Comparison of ENCODE assay signal across 8 cellular contexts in the genomic region with DNA sequence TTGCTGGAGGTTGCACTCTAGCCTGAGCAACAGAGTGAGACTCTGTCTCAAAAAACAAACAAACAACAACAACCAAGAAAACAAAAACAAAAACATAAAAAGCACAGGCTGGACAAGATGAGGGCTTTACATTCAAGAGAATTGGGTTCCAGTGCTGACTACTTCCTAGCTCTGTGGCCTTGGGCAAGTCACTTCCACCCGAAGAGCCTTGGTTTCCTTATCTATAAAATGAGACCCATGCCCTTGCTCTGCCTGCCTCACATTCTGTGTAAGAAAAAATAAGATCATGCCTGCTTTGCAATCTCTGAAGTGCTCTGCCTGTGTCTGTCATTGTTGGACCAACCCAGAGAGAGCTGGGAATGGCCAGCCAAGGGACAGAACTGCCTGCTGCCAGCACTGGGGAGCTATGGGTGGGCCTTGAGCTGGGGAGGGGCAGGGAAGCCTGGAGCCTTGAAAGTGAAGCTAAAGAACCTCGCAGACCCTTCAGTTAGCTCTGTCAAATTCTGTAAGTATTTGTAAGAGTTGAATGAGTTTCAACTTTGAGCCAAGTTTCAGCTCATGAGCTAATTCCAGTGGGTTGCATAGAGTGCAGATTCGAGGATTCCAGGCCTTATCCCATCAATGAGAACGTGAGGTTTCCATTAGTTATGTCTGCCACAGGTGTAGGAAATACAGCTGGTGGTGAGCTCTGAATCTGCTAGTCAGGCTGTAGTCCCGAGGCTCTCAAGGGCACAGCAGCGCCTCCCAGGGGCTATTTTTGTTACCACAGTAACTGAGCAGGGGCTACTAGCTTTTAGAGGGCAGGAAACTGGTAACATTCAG.
A peak's percentile ranks its signal among the peaks of the same experiment; 100 is the strongest.
DNase-seq lines count a peak whose midpoint lies in the region; ATAC-seq and TF ChIP-seq lines count a peak whose summit lies in the region.

No MANE protein-coding gene starts in this region.

- no peak overlapping the region for H2BK120ac ChIP-seq in mesenchymal stem cell (ENCODE audit: low read depth, low read length)

- no peak overlapping the region for H2AK5ac ChIP-seq in mesenchymal stem cell (ENCODE audit: low read length, severe bottlenecking)

- H2BK15ac ChIP-seq in mesenchymal stem cell (ENCODE audit: low read depth, poor library complexity, severe bottlenecking), result no peak overlapping the region

- H4K8ac ChIP-seq in mesenchymal stem cell (ENCODE audit: low read length), result no peak overlapping the region

- peak; percentile 77 for TF ChIP-seq CTCF in PC-3 (conservative IDR thresholded peaks at IDR 0.05; ENCODE audit: low read depth, low read length)
- TF ChIP-seq CTCF in astrocyte of the spinal cord (IDR thresholded peaks at IDR 0.05; ENCODE audit: low read depth, low read length), result peak; percentile 37

- H3K4me3 ChIP-seq in HAP-1 (no peak overlapping the region), PC-3 (ENCODE audit: low read length) (no peak overlapping the region), astrocyte of the spinal cord (ENCODE audit: low read depth, low read length) (no peak overlapping the region), mesenchymal stem cell (ENCODE audit: insufficient read depth in 1 of 2, low read depth in 1 of 2, low read length in 2 of 2) (no peak overlapping the region)

- no peaks in the 10 kb centered on the region for H3K9me2 ChIP-seq in PC-3 (replicated peaks; ENCODE audit: low read length)

- H3K9ac ChIP-seq in PC-3 (ENCODE audit: low read length) (no peak overlapping the region), mesenchymal stem cell (ENCODE audit: low read length) (no peak overlapping the region)

- no peak overlapping the region for H3K4ac ChIP-seq in mesenchymal stem cell (ENCODE audit: low read depth in 1 of 2, low read length in 2 of 2)

- H3F3A ChIP-seq in PC-3 (ENCODE audit: low read length, unreplicated experiment), result no peaks in the 10 kb centered on the region

- peak; percentile 71 for ATAC-seq in PC-3
- no peak for ATAC-seq in HG03457 (IDR thresholded peaks at IDR 0.05; ENCODE audit: unreplicated experiment)
- ATAC-seq in GM21447 (IDR thresholded peaks at IDR 0.05; ENCODE audit: unreplicated experiment), result no peak

- in situ Hi-C loops in HAP-1 (cut with MboI; ENCODE audit: low sequenced_read_pairs) (no loop called here), astrocyte of the spinal cord (cut with HindIII; ENCODE audit: low sequenced_read_pairs) (no loop called here)

- CTCF ChIA-PET in PC-3 (lab: Charles Lee), result interaction anchor here (0.6 to 1.1 kb wide), 4 partner anchors 82 to 197 kb away, joined by 3 to 5 read pairs (median 4); no protein-coding TSS in a partner anchor

- H3K9me3 ChIP-seq in HAP-1 (no peaks in the 10 kb centered on the region), PC-3 (ENCODE audit: low read length) (no peaks in the 10 kb centered on the region), mesenchymal stem cell (ENCODE audit: control insufficient read depth, low read length) (peaks cover 13% of the 10 kb centered on the region)

- H3K27me3 ChIP-seq in HAP-1 (ENCODE audit: low read depth), result no peaks in the 10 kb centered on the region
- H3K27me3 ChIP-seq in PC-3 (ENCODE audit: low read length), result peaks cover 32% of the 10 kb centered on the region
- H3K27me3 ChIP-seq in mesenchymal stem cell (ENCODE audit: control insufficient read depth in 1 of 2, insufficient read depth in 1 of 2, low read length in 2 of 2), result peaks cover 50 to 84% of the 10 kb centered on the region in 2 experiments

- no peaks in the 10 kb centered on the region for H3K79me2 ChIP-seq in PC-3 (ENCODE audit: low read length)

- no peak overlapping the region for H4K91ac ChIP-seq in mesenchymal stem cell (ENCODE audit: low read length)

- 31% methylated on average over 6 of the region's 6 CpGs for WGBS in mesenchymal stem cell

- H3K27ac ChIP-seq in PC-3 (ENCODE audit: low read length), result no peak overlapping the region
- H3K27ac ChIP-seq in mesenchymal stem cell (ENCODE audit: low read length, poor library complexity, severe bottlenecking), result no peak overlapping the region

- no peak overlapping the region for H2BK12ac ChIP-seq in mesenchymal stem cell (ENCODE audit: low read length in 2 of 2)

- H3K14ac ChIP-seq in mesenchymal stem cell (ENCODE audit: low read length in 2 of 2), result no peak overlapping the region

- no peak overlapping the region for H3K4me2 ChIP-seq in PC-3 (ENCODE audit: low read length)
- H3K4me2 ChIP-seq in mesenchymal stem cell (ENCODE audit: low read length, poor library complexity, severe bottlenecking), result no peak overlapping the region

- H4K20me1 ChIP-seq in PC-3 (ENCODE audit: low read length), result no peaks in the 10 kb centered on the region

- no peaks in the 10 kb centered on the region for H3K79me1 ChIP-seq in mesenchymal stem cell (replicated peaks; ENCODE audit: low read length, poor library complexity, severe bottlenecking)

- H3K36me3 ChIP-seq in HAP-1 (replicated peaks), result no peaks in the 10 kb centered on the region
- H3K36me3 ChIP-seq in PC-3 (ENCODE audit: low read depth, low read length), result no peaks in the 10 kb centered on the region
- no peaks in the 10 kb centered on the region for H3K36me3 ChIP-seq in mesenchymal stem cell (ENCODE audit: control insufficient read depth in 1 of 2, insufficient read depth in 2 of 2, low read depth in 1 of 2, low read length in 2 of 2)

- no peak overlapping the region for H3K23ac ChIP-seq in mesenchymal stem cell (ENCODE audit: low read length in 2 of 2)

- intact Hi-C loops in PC-3 (cut with micrococcal nuclease), result no loop called here

- POLR2A ChIA-PET in PC-3 (lab: Charles Lee; ENCODE audit: unreplicated experiment), result no interaction called here

- H3K18ac ChIP-seq in mesenchymal stem cell (ENCODE audit: low read depth in 1 of 2, low read length in 2 of 2), result no peak overlapping the region

- no TSS peak for BruUV-seq in PC-3 (replicated peaks; lab: Mats Ljungman, UMichigan)

- H2AFZ ChIP-seq in PC-3 (ENCODE audit: low read length), result no peak overlapping the region
- H2AFZ ChIP-seq in mesenchymal stem cell (ENCODE audit: low read depth, low read length), result no peak overlapping the region

- DNase-seq in D341Med (ENCODE audit: low spot score) (peak; percentile 79), HAP-1 (ENCODE audit: low spot score in 2 of 2) (peak; percentile 40 to 85), PC-3 (peak; percentile 78), astrocyte of the spinal cord (ENCODE audit: low read depth, low spot score) (peak; percentile 8), mesenchymal stem cell (peak; percentile 26), retina (no peak)

- H3K4me1 ChIP-seq in HAP-1 (no peaks in the 10 kb centered on the region), PC-3 (ENCODE audit: insufficient read depth, low read length) (no peaks in the 10 kb centered on the region), mesenchymal stem cell (ENCODE audit: control insufficient read depth, insufficient read depth, low read depth, low read length) (peaks cover 2% of the 10 kb centered on the region)

- no peak overlapping the region for H2BK5ac ChIP-seq in mesenchymal stem cell (ENCODE audit: low read depth, low read length, poor library complexity, severe bottlenecking)
